ENCODE assay signal across 24 cellular contexts in the genomic region with DNA sequence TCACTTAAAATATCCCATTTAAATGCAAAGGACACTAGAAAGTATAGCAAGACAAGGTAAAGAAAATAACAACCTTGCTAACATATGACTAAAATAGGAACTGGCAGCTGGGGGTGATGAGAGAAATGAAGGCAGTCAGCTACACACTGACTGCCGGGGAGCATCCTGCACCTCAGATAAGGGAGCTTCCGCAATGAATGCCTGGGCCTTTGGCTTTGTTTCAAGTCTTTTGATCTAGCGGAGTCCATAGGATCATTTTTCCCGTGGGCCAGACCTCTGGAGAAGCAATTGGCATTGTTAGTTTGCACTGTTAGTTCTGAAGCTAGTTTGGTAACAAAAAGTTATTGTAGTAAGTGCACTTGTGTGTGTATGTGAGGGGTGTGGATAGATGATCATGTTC.
"Had no signal": no experiment of that assay in that cellular context is flagged by ENCODE, and none has a peak within 500 bp of the region (broad histone marks: within the 10 kb centered on the region; RNA-seq: fewer than 3 reads in every experiment).

No MANE protein-coding gene starts in this region.

- DNase-seq: activated CD4-positive, alpha-beta memory T cell treated with anti-CD3 and anti-CD28 coated beads for 36 hours; activated CD4-positive, alpha-beta T cell treated with anti-CD3 and anti-CD28 coated beads, Interleukin-2, amount 10 ng/mL, durations not matched to agents 24 days and 14 days; activated CD4-positive, CD25-positive, alpha-beta regulatory T cell treated with anti-CD3 and anti-CD28 coated beads, Interleukin-2, amount 50 U/mL, for 72 hours; activated CD8-positive, alpha-beta memory T cell treated with anti-CD3 and anti-CD28 coated beads, Interleukin-2, amount 50 U/mL, for 4 hours; activated gamma-delta T cell; activated naive CD4-positive, alpha-beta T cell treated with anti-CD3 and anti-CD28 coated beads, Interleukin-2, amount 10 ng/mL, durations not matched to agents 7 days and 5 days; activated naive CD8-positive, alpha-beta T cell treated with anti-CD3 and anti-CD28 coated beads, Interleukin-2, amount 10 ng/mL, durations not matched to agents 7 days and 5 days; activated T-cell treated with anti-CD3 and anti-CD28 coated beads, Interleukin-2, amount 50 U/mL, for 1 hour; amniotic stem cell; central memory CD4-positive, alpha-beta T cell; endodermal cell; left ventricle myocardium superior; mucosa of descending colon; nephron progenitor cell; right cardiac atrium; stimulated activated CD4-positive, alpha-beta T cell treated with anti-CD3 and anti-CD28 coated beads, Interleukin-2, amount 100 ng/mL, for 48 hours; stimulated activated naive CD8-positive, alpha-beta T cell treated with anti-CD3 and anti-CD28 coated beads, Interleukin-15, Interleukin-2, amounts not matched to agents 100 U/mL and 50 U/mL, for 24 hours; T-helper 2 cell; testis; transverse colon had no signal

- FAIRE-seq: frontal cortex, islet of Langerhans, urothelium cell line had no signal

- H3K27ac ChIP-seq: testis, transverse colon had no signal

- H3K9me3 ChIP-seq: mucosa of descending colon, testis, transverse colon had no signal

- H3K27me3 ChIP-seq: testis, transverse colon had no signal

- ATAC-seq: esophagus mucosa; left ventricle myocardium superior; mucosa of descending colon; right cardiac atrium; stimulated activated naive CD8-positive, alpha-beta T cell treated with anti-CD3 and anti-CD28 coated beads, Interleukin-15, Interleukin-2, amounts not matched to agents 100 U/mL and 50 U/mL, for 24 hours had no signal

- H3K36me3 ChIP-seq: transverse colon had no signal

- H3K4me3 ChIP-seq: mucosa of descending colon, testis, transverse colon had no signal

- H3K4me1 ChIP-seq: testis, transverse colon had no signal
